In genomic region chr20:35878113-35878620, GRCh38 we compare ENCODE assay signal across 16 cellular contexts.
"Had no signal": no experiment of that assay in that cellular context is flagged by ENCODE, and none has a peak within 500 bp of the region (broad histone marks: within the 10 kb centered on the region; RNA-seq: fewer than 3 reads in every experiment).

No MANE protein-coding gene starts in this region.

- ATAC-seq: activated T-helper 17 cell treated with anti-CD3 and anti-CD28 coated beads, Interleukin-2, amount 50 U/mL, for 72 hours; left cardiac atrium; naive thymus-derived CD8-positive, alpha-beta T cell; stimulated activated memory B cell treated with anti-CD40 and anti-IgM and Interleukin-4, amounts not matched to agents 10 μg/mL and 1 μg/mL and 100 μg/mL, for 72 hours; upper lobe of right lung had no signal

- H3K27me3 ChIP-seq: brain microvascular endothelial cell, spleen, testis, upper lobe of right lung had no signal

- H3K9me3 ChIP-seq: spleen, testis, upper lobe of right lung had no signal

- H3K27me3 Mint-ChIP-seq: activated T-helper 17 cell treated with anti-CD3 and anti-CD28 coated beads, Interleukin-2, amount 50 U/mL, for 72 hours; naive thymus-derived CD8-positive, alpha-beta T cell; stimulated activated memory B cell treated with anti-CD40 and anti-IgM and Interleukin-4, amounts not matched to agents 10 μg/mL and 1 μg/mL and 100 μg/mL, for 72 hours had no signal

- H3K4me3 ChIP-seq: coronary artery, spleen, testis, upper lobe of right lung had no signal

- H3K36me3 ChIP-seq: brain microvascular endothelial cell had no signal

- H3K9me3 Mint-ChIP-seq: activated T-helper 17 cell treated with anti-CD3 and anti-CD28 coated beads, Interleukin-2, amount 50 U/mL, for 72 hours; naive thymus-derived CD8-positive, alpha-beta T cell; stimulated activated memory B cell treated with anti-CD40 and anti-IgM and Interleukin-4, amounts not matched to agents 10 μg/mL and 1 μg/mL and 100 μg/mL, for 72 hours had no signal

- DNase-seq: activated CD4-positive, alpha-beta T cell treated with anti-CD3 and anti-CD28 coated beads for 1 hour; activated naive CD4-positive, alpha-beta T cell; aorta; brain microvascular endothelial cell; left cardiac atrium; mesendoderm; naive thymus-derived CD8-positive, alpha-beta T cell; spleen; stimulated activated CD4-positive, alpha-beta T cell treated with anti-CD3 and anti-CD28 coated beads, Interleukin-4, amount 100 ng/mL, for 4 hours; T-helper 2 cell; testis; upper lobe of right lung; WERI-Rb-1 had no signal

- H3K27ac Mint-ChIP-seq: activated T-helper 17 cell treated with anti-CD3 and anti-CD28 coated beads, Interleukin-2, amount 50 U/mL, for 72 hours; stimulated activated memory B cell treated with anti-CD40 and anti-IgM and Interleukin-4, amounts not matched to agents 10 μg/mL and 1 μg/mL and 100 μg/mL, for 72 hours had no signal

- H3K27ac ChIP-seq: brain microvascular endothelial cell, coronary artery, spleen, testis, upper lobe of right lung, WERI-Rb-1 had no signal

- H3K4me1 ChIP-seq: spleen, testis, upper lobe of right lung had no signal

- H3K4me3 Mint-ChIP-seq: activated T-helper 17 cell treated with anti-CD3 and anti-CD28 coated beads, Interleukin-2, amount 50 U/mL, for 72 hours; naive thymus-derived CD8-positive, alpha-beta T cell; stimulated activated memory B cell treated with anti-CD40 and anti-IgM and Interleukin-4, amounts not matched to agents 10 μg/mL and 1 μg/mL and 100 μg/mL, for 72 hours had no signal
